In the genomic region with DNA sequence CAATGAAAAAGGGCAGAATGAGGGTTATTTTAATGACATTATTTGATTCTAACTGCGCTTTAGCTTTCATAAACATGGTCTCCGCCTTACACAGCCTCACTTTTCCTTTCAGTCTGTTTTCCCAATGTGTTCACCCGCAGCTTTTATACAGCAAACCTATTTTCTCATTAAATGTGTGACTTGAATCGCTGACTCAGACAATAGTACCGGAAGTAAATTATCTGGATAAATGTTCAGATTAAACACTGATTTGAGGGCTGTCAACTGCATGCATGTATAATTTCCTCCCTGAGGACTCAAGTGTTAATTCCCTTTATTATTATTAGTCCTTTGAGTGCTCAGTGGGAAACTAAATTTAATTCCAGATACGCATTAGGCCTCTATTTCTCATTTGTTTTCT, we compare ENCODE assay signal across 27 cellular contexts.
"Had no signal": no experiment of that assay in that cellular context is flagged by ENCODE, and none has a peak within 500 bp of the region (broad histone marks: within the 10 kb centered on the region; RNA-seq: fewer than 3 reads in every experiment).

No MANE protein-coding gene starts in this region.

- H3K27ac ChIP-seq: RWPE1 had no signal

- DNase-seq: activated CD4-positive, alpha-beta T cell treated with anti-CD3 and anti-CD28 coated beads for 36 hours; activated CD4-positive, alpha-beta T cell treated with anti-CD3 and anti-CD28 coated beads, Interleukin-2, amount 10 ng/mL, durations not matched to agents 7 days and 5 days; activated CD4-positive, alpha-beta T cell treated with anti-CD3 and anti-CD28 coated beads, Interleukin-2, amount 50 U/mL, for 48 hours; activated CD8-positive, alpha-beta T cell treated with anti-CD3 and anti-CD28 coated beads, Interleukin-2, amount 10 ng/mL, durations not matched to agents 7 days and 5 days; activated gamma-delta T cell; activated naive CD4-positive, alpha-beta T cell treated with Interleukin-2 at 50 U/mL for 16 hours; activated naive CD8-positive, alpha-beta T cell treated with anti-CD3 and anti-CD28 coated beads, Interleukin-2, amount 50 U/mL, for 24 hours; activated T-cell treated with anti-CD3 and anti-CD28 coated beads, Interleukin-2, amount 50 U/mL, for 24 hours; anterior cingulate cortex; caudate nucleus; cerebellar nuclear complex; cortex of kidney; NCI-H1092 treated with DMSO at 0.1 percent for 48 hours; NCI-H1436; NCI-H187; NCI-H2029 treated with DMSO at 0.1 percent for 48 hours; NCI-H2171 treated with DMSO at 0.1 percent for 48 hours; NCI-H2227 treated with DMSO at 0.1 percent for 48 hours; NCI-H446; NCI-H510A treated with DMSO at 0.1 percent for 48 hours; NCI-H526 treated with DMSO at 0.1 percent for 48 hours; PC-3; Right ventricle myocardium superior had no signal

- FAIRE-seq: bronchial epithelial cell, RCC 7860, TTC549 had no signal
